In genomic region chr2:174486614-174487535, GRCh38 we compare ENCODE assay signal across 1 cellular context.
TF ChIP-seq lines count a peak whose summit lies in the region.

A gene with protein sequence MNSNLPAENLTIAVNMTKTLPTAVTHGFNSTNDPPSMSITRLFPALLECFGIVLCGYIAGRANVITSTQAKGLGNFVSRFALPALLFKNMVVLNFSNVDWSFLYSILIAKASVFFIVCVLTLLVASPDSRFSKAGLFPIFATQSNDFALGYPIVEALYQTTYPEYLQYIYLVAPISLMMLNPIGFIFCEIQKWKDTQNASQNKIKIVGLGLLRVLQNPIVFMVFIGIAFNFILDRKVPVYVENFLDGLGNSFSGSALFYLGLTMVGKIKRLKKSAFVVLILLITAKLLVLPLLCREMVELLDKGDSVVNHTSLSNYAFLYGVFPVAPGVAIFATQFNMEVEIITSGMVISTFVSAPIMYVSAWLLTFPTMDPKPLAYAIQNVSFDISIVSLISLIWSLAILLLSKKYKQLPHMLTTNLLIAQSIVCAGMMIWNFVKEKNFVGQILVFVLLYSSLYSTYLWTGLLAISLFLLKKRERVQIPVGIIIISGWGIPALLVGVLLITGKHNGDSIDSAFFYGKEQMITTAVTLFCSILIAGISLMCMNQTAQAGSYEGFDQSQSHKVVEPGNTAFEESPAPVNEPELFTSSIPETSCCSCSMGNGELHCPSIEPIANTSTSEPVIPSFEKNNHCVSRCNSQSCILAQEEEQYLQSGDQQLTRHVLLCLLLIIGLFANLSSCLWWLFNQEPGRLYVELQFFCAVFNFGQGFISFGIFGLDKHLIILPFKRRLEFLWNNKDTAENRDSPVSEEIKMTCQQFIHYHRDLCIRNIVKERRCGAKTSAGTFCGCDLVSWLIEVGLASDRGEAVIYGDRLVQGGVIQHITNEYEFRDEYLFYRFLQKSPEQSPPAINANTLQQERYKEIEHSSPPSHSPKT (minus strand): TSS chr2:174487029. CDS start chr2:174481956, 5,073 bp downstream.

TF ChIP-seq in K562, 482 proteins besides CTCF, POLR2A, EP300 and RAD21 (continued from another document):
- TF ChIP-seq CEBPZ (IDR thresholded peaks at IDR 0.05; ENCODE audit: borderline replicate concordance, low read depth, low read length), result no peak
- peak; percentile 66 for TF ChIP-seq KDM5B (IDR thresholded peaks at IDR 0.05; ENCODE audit: insufficient replicate concordance, low read depth, low read length)
- TF ChIP-seq, protein P1, sequence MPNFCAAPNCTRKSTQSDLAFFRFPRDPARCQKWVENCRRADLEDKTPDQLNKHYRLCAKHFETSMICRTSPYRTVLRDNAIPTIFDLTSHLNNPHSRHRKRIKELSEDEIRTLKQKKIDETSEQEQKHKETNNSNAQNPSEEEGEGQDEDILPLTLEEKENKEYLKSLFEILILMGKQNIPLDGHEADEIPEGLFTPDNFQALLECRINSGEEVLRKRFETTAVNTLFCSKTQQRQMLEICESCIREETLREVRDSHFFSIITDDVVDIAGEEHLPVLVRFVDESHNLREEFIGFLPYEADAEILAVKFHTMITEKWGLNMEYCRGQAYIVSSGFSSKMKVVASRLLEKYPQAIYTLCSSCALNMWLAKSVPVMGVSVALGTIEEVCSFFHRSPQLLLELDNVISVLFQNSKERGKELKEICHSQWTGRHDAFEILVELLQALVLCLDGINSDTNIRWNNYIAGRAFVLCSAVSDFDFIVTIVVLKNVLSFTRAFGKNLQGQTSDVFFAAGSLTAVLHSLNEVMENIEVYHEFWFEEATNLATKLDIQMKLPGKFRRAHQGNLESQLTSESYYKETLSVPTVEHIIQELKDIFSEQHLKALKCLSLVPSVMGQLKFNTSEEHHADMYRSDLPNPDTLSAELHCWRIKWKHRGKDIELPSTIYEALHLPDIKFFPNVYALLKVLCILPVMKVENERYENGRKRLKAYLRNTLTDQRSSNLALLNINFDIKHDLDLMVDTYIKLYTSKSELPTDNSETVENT (CRISPR knock-in tag; IDR thresholded peaks at IDR 0.05), result 0 out of 2 replicates have a peak, but pooled peaks have one; percentile 17
- TF ChIP-seq, protein P2, sequence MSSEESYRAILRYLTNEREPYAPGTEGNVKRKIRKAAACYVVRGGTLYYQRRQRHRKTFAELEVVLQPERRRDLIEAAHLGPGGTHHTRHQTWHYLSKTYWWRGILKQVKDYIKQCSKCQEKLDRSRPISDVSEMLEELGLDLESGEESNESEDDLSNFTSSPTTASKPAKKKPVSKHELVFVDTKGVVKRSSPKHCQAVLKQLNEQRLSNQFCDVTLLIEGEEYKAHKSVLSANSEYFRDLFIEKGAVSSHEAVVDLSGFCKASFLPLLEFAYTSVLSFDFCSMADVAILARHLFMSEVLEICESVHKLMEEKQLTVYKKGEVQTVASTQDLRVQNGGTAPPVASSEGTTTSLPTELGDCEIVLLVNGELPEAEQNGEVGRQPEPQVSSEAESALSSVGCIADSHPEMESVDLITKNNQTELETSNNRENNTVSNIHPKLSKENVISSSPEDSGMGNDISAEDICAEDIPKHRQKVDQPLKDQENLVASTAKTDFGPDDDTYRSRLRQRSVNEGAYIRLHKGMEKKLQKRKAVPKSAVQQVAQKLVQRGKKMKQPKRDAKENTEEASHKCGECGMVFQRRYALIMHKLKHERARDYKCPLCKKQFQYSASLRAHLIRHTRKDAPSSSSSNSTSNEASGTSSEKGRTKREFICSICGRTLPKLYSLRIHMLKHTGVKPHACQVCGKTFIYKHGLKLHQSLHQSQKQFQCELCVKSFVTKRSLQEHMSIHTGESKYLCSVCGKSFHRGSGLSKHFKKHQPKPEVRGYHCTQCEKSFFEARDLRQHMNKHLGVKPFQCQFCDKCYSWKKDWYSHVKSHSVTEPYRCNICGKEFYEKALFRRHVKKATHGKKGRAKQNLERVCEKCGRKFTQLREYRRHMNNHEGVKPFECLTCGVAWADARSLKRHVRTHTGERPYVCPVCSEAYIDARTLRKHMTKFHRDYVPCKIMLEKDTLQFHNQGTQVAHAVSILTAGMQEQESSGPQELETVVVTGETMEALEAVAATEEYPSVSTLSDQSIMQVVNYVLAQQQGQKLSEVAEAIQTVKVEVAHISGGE (CRISPR knock-in tag; IDR thresholded peaks at IDR 0.05), result peak in 1 of 3 experiments; percentile 87; a peak in 1 of 6 replicates
- TF ChIP-seq ERF (CRISPR knock-in tag; IDR thresholded peaks at IDR 0.05), result peak; percentile 80; the same call in 1 of the 2 replicates
- peak; percentile 95 for TF ChIP-seq NFRKB (IDR thresholded peaks at IDR 0.05; ENCODE audit: low read depth)
- TF ChIP-seq LCOR (CRISPR knock-in tag; IDR thresholded peaks at IDR 0.05), result 0 out of 2 replicates have a peak, but pooled peaks have one; percentile 56
- peak; percentile 81; the same call in 1 of the 2 replicates for TF ChIP-seq KAT8 (IDR thresholded peaks at IDR 0.05; ENCODE audit: low read depth)
- peak; percentile 49; the same call in 1 of the 2 replicates for TF ChIP-seq TEAD4 (IDR thresholded peaks at IDR 0.05; ENCODE audit: low read length)
- TF ChIP-seq TEAD4 (CRISPR knock-in tag; IDR thresholded peaks at IDR 0.05; ENCODE audit: borderline replicate concordance), result no peak
